In genomic region chr6:152685819-152686218, GRCh38 we compare ENCODE assay signal across 18 cellular contexts. TPM values are rescaled to one million over a fixed set of nuclear protein-coding genes. Genes with fewer than 3 reads are reported as not detected.
"Had no signal": no experiment of that assay in that cellular context is flagged by ENCODE, and none has a peak within 500 bp of the region (broad histone marks: within the 10 kb centered on the region; RNA-seq: fewer than 3 reads in every experiment).

No MANE protein-coding gene starts in this region.

- ATAC-seq: heart left ventricle; left lung; lower lobe of right lung; natural killer cell treated with Interleukin-12 subunit alpha and Interleukin-12 subunit beta and Interleukin-15 and Interleukin-18, amount 100 ng/mL, for 72 hours; sciatic nerve had no signal

- H3K4me3 ChIP-seq: heart left ventricle, left lung, lower lobe of right lung, spleen had no signal

- H3K9me3 Mint-ChIP-seq: dendritic cell treated with granulocyte-macrophage colony-stimulating factor and Interleukin-4, amounts not matched to agents 40 ng/mL and 50 ng/mL, for 4 days; memory B cell; mesothelial cell of epicardium; natural killer cell treated with Interleukin-12 subunit alpha and Interleukin-12 subunit beta and Interleukin-15 and Interleukin-18, amount 100 ng/mL, for 72 hours had no signal

- H3K27ac Mint-ChIP-seq: dendritic cell treated with granulocyte-macrophage colony-stimulating factor and Interleukin-4, amounts not matched to agents 40 ng/mL and 50 ng/mL, for 4 days; memory B cell; mesothelial cell of epicardium; natural killer cell treated with Interleukin-12 subunit alpha and Interleukin-12 subunit beta and Interleukin-15 and Interleukin-18, amount 100 ng/mL, for 72 hours had no signal

- H3K27me3 Mint-ChIP-seq: dendritic cell treated with granulocyte-macrophage colony-stimulating factor and Interleukin-4, amounts not matched to agents 40 ng/mL and 50 ng/mL, for 4 days; memory B cell had no signal

- DNase-seq: cerebellar nuclear complex; foreskin melanocyte; hippocampal formation; islet precursor cell; lower lobe of right lung; spleen; stimulated activated CD4-positive, alpha-beta T cell treated with anti-CD3 and anti-CD28 coated beads, Interleukin-15, amount 100 ng/mL, for 24 hours; stimulated activated CD4-positive, alpha-beta T cell treated with anti-CD3 and anti-CD28 coated beads, Interleukin-1b, Interleukin-23, amount 100 ng/mL, for 48 hours; stimulated activated CD4-positive, alpha-beta T cell treated with anti-CD3 and anti-CD28 coated beads, Interleukin-4, amount 100 ng/mL, for 24 hours; stimulated activated naive CD4-positive, alpha-beta T cell; trophoblast cell had no signal

- H3K36me3 ChIP-seq: heart left ventricle, left lung, lower lobe of right lung, spleen had no signal

- H3K4me1 ChIP-seq: left lung, lower lobe of right lung, spleen had no signal

- H3K36me3 Mint-ChIP-seq: memory B cell; mesothelial cell of epicardium; natural killer cell treated with Interleukin-12 subunit alpha and Interleukin-12 subunit beta and Interleukin-15 and Interleukin-18, amount 100 ng/mL, for 72 hours had no signal

- H3K4me1 Mint-ChIP-seq: memory B cell had no signal

- H3K27ac ChIP-seq: heart left ventricle, left lung, lower lobe of right lung, spleen had no signal

- H3K27me3 ChIP-seq: left lung, spleen had no signal

- H3K9me3 ChIP-seq: heart left ventricle, left lung, lower lobe of right lung, spleen had no signal

- H3K4me3 Mint-ChIP-seq: dendritic cell treated with granulocyte-macrophage colony-stimulating factor and Interleukin-4, amounts not matched to agents 40 ng/mL and 50 ng/mL, for 4 days; memory B cell; mesothelial cell of epicardium; natural killer cell treated with Interleukin-12 subunit alpha and Interleukin-12 subunit beta and Interleukin-15 and Interleukin-18, amount 100 ng/mL, for 72 hours had no signal

RNA-seq across cellular contexts. Expression of gene MYCT1, which starts 11.9 kb away (rescaled TPM):
- total RNA-seq: natural killer cell treated with Interleukin-12 subunit alpha and Interleukin-12 subunit beta and Interleukin-15 and Interleukin-18, amount 100 ng/mL, for 72 hours had no signal
